In the genomic region with DNA sequence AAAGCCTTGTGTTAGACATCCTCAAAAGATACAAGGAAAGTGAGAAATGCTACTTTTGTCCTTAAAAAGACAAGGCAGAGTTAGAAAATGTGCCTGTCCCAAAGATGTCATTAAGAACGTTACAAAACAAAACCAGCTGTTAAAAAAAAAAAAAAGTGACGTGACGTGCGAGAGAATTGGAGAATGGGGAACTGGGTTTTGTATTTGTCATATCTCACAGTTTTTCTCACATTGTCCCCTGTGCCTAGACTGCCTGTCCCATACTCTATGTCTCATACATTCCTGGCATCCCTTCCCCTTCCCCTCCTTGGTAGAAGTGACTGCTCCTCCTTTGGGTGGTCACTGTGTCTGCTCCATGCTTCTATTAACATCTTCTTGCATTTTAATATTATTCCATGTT, we compare ENCODE assay signal across 16 cellular contexts.
"Had no signal": no experiment of that assay in that cellular context is flagged by ENCODE, and none has a peak within 500 bp of the region (broad histone marks: within the 10 kb centered on the region; RNA-seq: fewer than 3 reads in every experiment).

No MANE protein-coding gene starts in this region.

- H3K27me3 ChIP-seq: suprapubic skin had no signal

- H3K36me3 Mint-ChIP-seq: activated naive CD8-positive, alpha-beta T cell; natural killer cell had no signal

- H3K36me3 ChIP-seq: suprapubic skin had no signal

- H3K9me3 ChIP-seq: mucosa of descending colon, suprapubic skin had no signal

- H3K4me1 Mint-ChIP-seq: activated B cell treated with CpG ODN at 0.5 μM for 24 hours; activated CD4-positive, alpha-beta T cell treated with anti-CD3 and anti-CD28 coated beads, Interleukin-2, amount 10 ng/mL, durations not matched to agents 7 days and 5 days; natural killer cell had no signal

- H3K4me1 ChIP-seq: suprapubic skin had no signal

- H3K4me3 Mint-ChIP-seq: activated B cell treated with CpG ODN at 0.5 μM for 24 hours; activated CD4-positive, alpha-beta T cell treated with anti-CD3 and anti-CD28 coated beads, Interleukin-2, amount 10 ng/mL, durations not matched to agents 7 days and 5 days; activated naive CD8-positive, alpha-beta T cell; natural killer cell; stimulated activated naive CD8-positive, alpha-beta T cell treated with anti-CD3 and anti-CD28 coated beads, Interleukin-15, Interleukin-2, amounts not matched to agents 100 ng/mL and 50 ng/mL, for 24 hours had no signal

- ATAC-seq: mucosa of descending colon, natural killer cell had no signal

- FAIRE-seq: islet of Langerhans had no signal

- H3K9me3 Mint-ChIP-seq: activated B cell treated with CpG ODN at 0.5 μM for 24 hours; activated CD4-positive, alpha-beta T cell treated with anti-CD3 and anti-CD28 coated beads, Interleukin-2, amount 10 ng/mL, durations not matched to agents 7 days and 5 days; natural killer cell; stimulated activated naive CD8-positive, alpha-beta T cell treated with anti-CD3 and anti-CD28 coated beads, Interleukin-15, Interleukin-2, amounts not matched to agents 100 ng/mL and 50 ng/mL, for 24 hours had no signal

- DNase-seq: activated B cell treated with CpG ODN at 0.5 μM for 24 hours; activated CD4-positive, alpha-beta T cell treated with anti-CD3 and anti-CD28 coated beads, Interleukin-2, amount 10 ng/mL, durations not matched to agents 7 days and 5 days; activated CD8-positive, alpha-beta memory T cell treated with anti-CD3 and anti-CD28 coated beads for 24 hours; activated gamma-delta T cell treated with Interleukin-2 at 50 U/mL for 16 hours; amniotic stem cell; erythroblast; mammary epithelial cell; mucosa of descending colon; natural killer cell; stimulated activated CD4-positive, alpha-beta T cell treated with anti-CD3 and anti-CD28 coated beads, Interleukin-15, amount 100 ng/mL, for 24 hours; stimulated activated CD4-positive, alpha-beta T cell treated with anti-CD3 and anti-CD28 coated beads, Interleukin-4, amount 100 ng/mL, for 1 hour; trophoblast cell had no signal

- H3K27ac ChIP-seq: suprapubic skin had no signal

- H3K27ac Mint-ChIP-seq: activated B cell treated with CpG ODN at 0.5 μM for 24 hours; activated CD4-positive, alpha-beta T cell treated with anti-CD3 and anti-CD28 coated beads, Interleukin-2, amount 10 ng/mL, durations not matched to agents 7 days and 5 days; activated naive CD8-positive, alpha-beta T cell; natural killer cell; stimulated activated naive CD8-positive, alpha-beta T cell treated with anti-CD3 and anti-CD28 coated beads, Interleukin-15, Interleukin-2, amounts not matched to agents 100 ng/mL and 50 ng/mL, for 24 hours had no signal

- H3K4me3 ChIP-seq: mucosa of descending colon, suprapubic skin had no signal
